30 cellular contexts compared by ENCODE assay signal in genomic region chr12:49895773-49896172, GRCh38. TPM values are rescaled to one million over a fixed set of nuclear protein-coding genes. Genes with fewer than 3 reads are reported as not detected.
DNase-seq lines count a peak whose midpoint lies in the region; ATAC-seq and TF ChIP-seq lines count a peak whose summit lies in the region.
"Had no signal": no experiment of that assay in that cellular context is flagged by ENCODE, and none has a peak within 500 bp of the region (broad histone marks: within the 10 kb centered on the region; RNA-seq: fewer than 3 reads in every experiment).

No MANE protein-coding gene starts in this region.

- H3K9me2 ChIP-seq in GM23248 (ENCODE audit: insufficient read depth), result no peaks in the 10 kb centered on the region

- in situ Hi-C loops in GM23248 (cut with MboI), result no loop called here

- intact Hi-C loops in Right ventricle myocardium superior (cut with DNase I) (no loop called here), Right ventricle myocardium inferior (cut with DNase I) (no loop called here), dorsolateral prefrontal cortex (cut with DNase I) (no loop called here)

- H3K9ac ChIP-seq in neural progenitor cell, result no peak overlapping the region
- no peak overlapping the region for H3K9ac ChIP-seq in GM23248

- H3K4me3 ChIP-seq in dorsolateral prefrontal cortex (no peak overlapping the region), neural progenitor cell (no peak overlapping the region), suprapubic skin (no peak overlapping the region), GM23248 (no peak overlapping the region)
- H3K4me3 ChIP-seq: gastroesophageal sphincter, left lung, psoas muscle had no signal

- no peaks in the 10 kb centered on the region for H3K36me3 Mint-ChIP-seq in neural progenitor cell
- H3K36me3 Mint-ChIP-seq: activated CD8-positive, alpha-beta memory T cell treated with anti-CD3 and anti-CD28 coated beads, Interleukin-2, amount 10 ng/mL, durations not matched to agents 7 days and 5 days had no signal

- H3K27me3 Mint-ChIP-seq in neural progenitor cell (ENCODE audit: insufficient read depth, low read depth), result peaks cover 8% of the 10 kb centered on the region
- H3K27me3 Mint-ChIP-seq: CD4-positive, alpha-beta T cell had no signal

- no peak overlapping the region for H3K4me3 Mint-ChIP-seq in neural progenitor cell
- H3K4me3 Mint-ChIP-seq: activated CD8-positive, alpha-beta memory T cell treated with anti-CD3 and anti-CD28 coated beads, Interleukin-2, amount 10 ng/mL, durations not matched to agents 7 days and 5 days; activated T-cell treated with anti-CD3 and anti-CD28 coated beads, Interleukin-2, amount 50 U/mL, for 72 hours; CD4-positive, alpha-beta T cell; central memory CD8-positive, alpha-beta T cell; neural crest cell had no signal

- H3K36me3 ChIP-seq in neural progenitor cell (no peaks in the 10 kb centered on the region), suprapubic skin (no peaks in the 10 kb centered on the region), GM23248 (ENCODE audit: low read depth) (no peaks in the 10 kb centered on the region)
- H3K36me3 ChIP-seq: gastroesophageal sphincter, left lung had no signal

- H3K27ac ChIP-seq in dorsolateral prefrontal cortex (peak overlapping the region in 35 of 59 donors; percentile 2 to 80 (median 53)), neural progenitor cell (no peak overlapping the region), suprapubic skin (peak overlapping the region; percentile 57), GM23248 (no peak overlapping the region)
- H3K27ac ChIP-seq: gastroesophageal sphincter, left lung, psoas muscle had no signal

- H2AFZ ChIP-seq in neural progenitor cell (replicated peaks) (no peak overlapping the region), GM23248 (no peak overlapping the region)

- H3K27me3 ChIP-seq in dorsolateral prefrontal cortex (no peaks in the 10 kb centered on the region), neural progenitor cell (no peaks in the 10 kb centered on the region), suprapubic skin (no peaks in the 10 kb centered on the region), GM23248 (replicated peaks; ENCODE audit: insufficient read depth) (no peaks in the 10 kb centered on the region)

- 59% methylated on average over 9 of the region's 9 CpGs for WGBS in suprapubic skin
- WGBS in GM23248 (ENCODE audit: low coverage in 1 of 2, low lambda C conversion rate in 2 of 2, missing lambda C conversion rate in 2 of 2), 2 experiments, result 80 to 87% methylated on average over 9 of the region's 9 CpGs

- no peak for TF ChIP-seq EP300 in suprapubic skin (IDR thresholded peaks at IDR 0.05)

- TF ChIP-seq POLR2A in suprapubic skin (IDR thresholded peaks at IDR 0.05), result no peak

- TF ChIP-seq CTCF in dorsolateral prefrontal cortex (IDR thresholded peaks at IDR 0.05 in 54 of 56, conservative IDR thresholded peaks at IDR 0.05 in 2 of 56; ENCODE audit: low read depth in 1 of 56, partially characterized antibody in 56 of 56) (no peak), neural progenitor cell (IDR thresholded peaks at IDR 0.05) (no peak), suprapubic skin (IDR thresholded peaks at IDR 0.05) (no peak)

- H4K20me1 ChIP-seq in neural progenitor cell (ENCODE audit: low read depth) (no peaks in the 10 kb centered on the region), GM23248 (ENCODE audit: insufficient read depth) (no peaks in the 10 kb centered on the region)

- no peaks in the 10 kb centered on the region for H3F3A ChIP-seq in neural progenitor cell (ENCODE audit: low read depth)
- H3F3A ChIP-seq in GM23248 (ENCODE audit: insufficient read depth), result no peaks in the 10 kb centered on the region

- H3K9me3 ChIP-seq in neural progenitor cell (ENCODE audit: low read depth), result no peaks in the 10 kb centered on the region
- H3K9me3 ChIP-seq in suprapubic skin, result no peaks in the 10 kb centered on the region
- no peaks in the 10 kb centered on the region for H3K9me3 ChIP-seq in GM23248 (ENCODE audit: low read depth)
- H3K9me3 ChIP-seq: gastroesophageal sphincter, left lung, psoas muscle had no signal

- H3K27ac Mint-ChIP-seq in neural progenitor cell, result peak overlapping the region; percentile 10
- H3K27ac Mint-ChIP-seq: activated CD8-positive, alpha-beta memory T cell treated with anti-CD3 and anti-CD28 coated beads, Interleukin-2, amount 10 ng/mL, durations not matched to agents 7 days and 5 days; activated T-cell treated with anti-CD3 and anti-CD28 coated beads, Interleukin-2, amount 50 U/mL, for 72 hours; CD4-positive, alpha-beta T cell; IgD-negative memory B cell had no signal

- ATAC-seq in Right ventricle myocardium superior (ENCODE audit: poor library complexity) (peak; percentile 21), Right ventricle myocardium inferior (no peak), GM19467 (IDR thresholded peaks at IDR 0.05; ENCODE audit: unreplicated experiment) (no peak), HG02852 (IDR thresholded peaks at IDR 0.05; ENCODE audit: unreplicated experiment) (no peak)
- ATAC-seq: activated CD8-positive, alpha-beta memory T cell treated with anti-CD3 and anti-CD28 coated beads, Interleukin-2, amount 10 ng/mL, durations not matched to agents 7 days and 5 days; activated T-cell treated with anti-CD3 and anti-CD28 coated beads, Interleukin-2, amount 50 U/mL, for 72 hours; gastroesophageal sphincter; left lung; psoas muscle had no signal

- H3K4me1 Mint-ChIP-seq in neural progenitor cell, result peaks cover 15% of the 10 kb centered on the region
- H3K4me1 Mint-ChIP-seq: activated CD8-positive, alpha-beta memory T cell treated with anti-CD3 and anti-CD28 coated beads, Interleukin-2, amount 10 ng/mL, durations not matched to agents 7 days and 5 days had no signal

- DNase-seq in Right ventricle myocardium superior, result no peak
- DNase-seq in Right ventricle myocardium inferior (ENCODE audit: missing footprints), result no peak
- no peak for DNase-seq in dorsolateral prefrontal cortex
- no peak for DNase-seq in neural progenitor cell (ENCODE audit: low spot score)
- no peak for DNase-seq in suprapubic skin (ENCODE audit: low spot score in 2 of 2)
- DNase-seq in GM23248, result no peak
- DNase-seq: activated CD4-positive, alpha-beta T cell treated with anti-CD3 and anti-CD28 coated beads, Interleukin-2, amount 50 U/mL, for 4 hours; activated CD8-positive, alpha-beta memory T cell treated with anti-CD3 and anti-CD28 coated beads, Interleukin-2, amount 10 ng/mL, durations not matched to agents 7 days and 5 days; activated naive CD4-positive, alpha-beta T cell; activated T-cell treated with anti-CD3 and anti-CD28 coated beads, Interleukin-2, amount 50 U/mL, for 72 hours; CD4-positive, alpha-beta T cell; DND-41; GF-D8; mesendoderm; NCI-H1105; NCI-H187; NCI-H510A; RPMI8226; stimulated activated CD4-positive, alpha-beta T cell treated with anti-CD3 and anti-CD28 coated beads, Interleukin-4, amount 100 ng/mL, for 4 hours; T-helper 1 cell had no signal

- H3K79me2 ChIP-seq in neural progenitor cell (ENCODE audit: low read depth) (no peaks in the 10 kb centered on the region), GM23248 (ENCODE audit: insufficient read depth) (no peaks in the 10 kb centered on the region)

- no peaks in the 10 kb centered on the region for H3K9me3 Mint-ChIP-seq in neural progenitor cell
- H3K9me3 Mint-ChIP-seq: activated T-cell treated with anti-CD3 and anti-CD28 coated beads, Interleukin-2, amount 50 U/mL, for 72 hours; CD4-positive, alpha-beta T cell; central memory CD8-positive, alpha-beta T cell; IgD-negative memory B cell; neural crest cell had no signal

- H3K4me1 ChIP-seq in neural progenitor cell (peaks cover 7% of the 10 kb centered on the region), suprapubic skin (peaks cover 29% of the 10 kb centered on the region), GM23248 (ENCODE audit: insufficient read depth) (no peaks in the 10 kb centered on the region)
- H3K4me1 ChIP-seq: gastroesophageal sphincter, left lung, psoas muscle had no signal

- no peak overlapping the region for H3K4me2 ChIP-seq in neural progenitor cell
- H3K4me2 ChIP-seq in GM23248 (ENCODE audit: unreplicated experiment), result no peak overlapping the region

RNA-seq across cellular contexts. Expression of gene FAIM2, which starts 7.9 kb away (rescaled TPM):
- total RNA-seq in Right ventricle myocardium superior (10.6 TPM), Right ventricle myocardium inferior (20.5 TPM), dorsolateral prefrontal cortex (1,000 to 10,000 TPM in 2 of 120 experiments, 100 to 1,000 TPM in 118; 390 to 1,056 (median 722) TPM), neural progenitor cell (ENCODE audit: low replicate concordance) (0.39 and 1.2 TPM in 2 replicates), suprapubic skin (under 1 TPM in 3 of 4 donors, not detected in 1; 0.38 to 0.65 (median 0.56) TPM)
- total RNA-seq in GM23248 (2014; rRNA removed; shearing (Covaris generic)), result 0.86 and 2.8 TPM in 2 replicates
- 4.6 and 5.3 TPM in 2 replicates for polyA plus RNA-seq in GM23248 (2016; fragmentation: Nextera tagmentation; extraction: Ambion mirVana)
- total RNA-seq: A172; CD4-positive, alpha-beta T cell had no signal
- polyA plus RNA-seq: IgD-negative memory B cell had no signal

RNA-seq across cellular contexts. Expression of gene BCDIN3D, which starts 52.9 kb away (rescaled TPM):
- total RNA-seq in Right ventricle myocardium superior (2.4 TPM), Right ventricle myocardium inferior (2.6 TPM), dorsolateral prefrontal cortex (1 to 10 TPM; 2.4 to 8.0 (median 4.3) TPM), neural progenitor cell (ENCODE audit: low replicate concordance) (3.8 and 5.3 TPM in 2 replicates), suprapubic skin (1 to 10 TPM; 3.7 to 5.9 (median 4.5) TPM)
- 3.3 and 4.2 TPM in 2 replicates for total RNA-seq in GM23248 (2014; rRNA removed; shearing (Covaris generic))
- polyA plus RNA-seq in GM23248 (2016; fragmentation: Nextera tagmentation; extraction: Ambion mirVana), result 3.7 TPM in 2 replicates

RNA-seq across cellular contexts. Expression of gene AQP2, which starts 54.8 kb away (rescaled TPM):
- total RNA-seq in Right ventricle myocardium superior, result not detected
- not detected for total RNA-seq in Right ventricle myocardium inferior
- total RNA-seq in dorsolateral prefrontal cortex, result not detected
- total RNA-seq in neural progenitor cell (ENCODE audit: low replicate concordance), result not detected in 2 replicates
- total RNA-seq in suprapubic skin, result under 1 TPM in 1 of 4 donors, not detected in 3; 0.15 TPM
- total RNA-seq in GM23248 (2014; rRNA removed; shearing (Covaris generic)), result not detected in 2 replicates
- not detected in 2 replicates for polyA plus RNA-seq in GM23248 (2016; fragmentation: Nextera tagmentation; extraction: Ambion mirVana)
- total RNA-seq: A172; activated CD8-positive, alpha-beta memory T cell treated with anti-CD3 and anti-CD28 coated beads, Interleukin-2, amount 10 ng/mL, durations not matched to agents 7 days and 5 days; activated T-cell treated with anti-CD3 and anti-CD28 coated beads, Interleukin-2, amount 50 U/mL, for 72 hours; CD4-positive, alpha-beta T cell; fibroblast of lung; neural crest cell; psoas muscle had no signal
- polyA plus RNA-seq: fibroblast of lung, IgD-negative memory B cell, psoas muscle had no signal

Comparison
In these comparisons a context has a peak if more than half of its experiments do, and no peak if none do; other contexts are left out.
1. H3K27ac ChIP-seq: peak in dorsolateral prefrontal cortex (35 of 59) and suprapubic skin (single experiment); none in neural progenitor cell (single experiment) and GM23248 (single experiment).
2. RNA of gene FAIM2, which starts 7.9 kb away (total RNA-seq): 390 to 1,056 TPM in dorsolateral prefrontal cortex; 20.5 TPM in Right ventricle myocardium inferior (single experiment), 10.6 TPM in Right ventricle myocardium superior (single experiment), 0.86 to 2.8 TPM in GM23248, 0.38 to 0.65 TPM in suprapubic skin and 0.39 to 1.2 TPM in neural progenitor cell; every median in the first group is over 10 times any median in the second.